ENCODE assay signal across 1 cellular context in genomic region chr1:67686272-67687197, GRCh38.
TF ChIP-seq lines count a peak whose summit lies in the region.

No MANE protein-coding gene starts in this region.

TF ChIP-seq in HepG2, 621 proteins besides CTCF, POLR2A, EP300 and RAD21 (continued from another document and continues in another):
- TF ChIP-seq, protein P1, sequence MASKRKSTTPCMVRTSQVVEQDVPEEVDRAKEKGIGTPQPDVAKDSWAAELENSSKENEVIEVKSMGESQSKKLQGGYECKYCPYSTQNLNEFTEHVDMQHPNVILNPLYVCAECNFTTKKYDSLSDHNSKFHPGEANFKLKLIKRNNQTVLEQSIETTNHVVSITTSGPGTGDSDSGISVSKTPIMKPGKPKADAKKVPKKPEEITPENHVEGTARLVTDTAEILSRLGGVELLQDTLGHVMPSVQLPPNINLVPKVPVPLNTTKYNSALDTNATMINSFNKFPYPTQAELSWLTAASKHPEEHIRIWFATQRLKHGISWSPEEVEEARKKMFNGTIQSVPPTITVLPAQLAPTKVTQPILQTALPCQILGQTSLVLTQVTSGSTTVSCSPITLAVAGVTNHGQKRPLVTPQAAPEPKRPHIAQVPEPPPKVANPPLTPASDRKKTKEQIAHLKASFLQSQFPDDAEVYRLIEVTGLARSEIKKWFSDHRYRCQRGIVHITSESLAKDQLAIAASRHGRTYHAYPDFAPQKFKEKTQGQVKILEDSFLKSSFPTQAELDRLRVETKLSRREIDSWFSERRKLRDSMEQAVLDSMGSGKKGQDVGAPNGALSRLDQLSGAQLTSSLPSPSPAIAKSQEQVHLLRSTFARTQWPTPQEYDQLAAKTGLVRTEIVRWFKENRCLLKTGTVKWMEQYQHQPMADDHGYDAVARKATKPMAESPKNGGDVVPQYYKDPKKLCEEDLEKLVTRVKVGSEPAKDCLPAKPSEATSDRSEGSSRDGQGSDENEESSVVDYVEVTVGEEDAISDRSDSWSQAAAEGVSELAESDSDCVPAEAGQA (IDR thresholded peaks at IDR 0.05; ENCODE audit: low read depth), result no peak
- TF ChIP-seq, protein P1 (CRISPR knock-in tag; IDR thresholded peaks at IDR 0.05; ENCODE audit: borderline replicate concordance), result no peak
- TF ChIP-seq ZNF225 (CRISPR knock-in tag; IDR thresholded peaks at IDR 0.05) (no peak), ZBTB42 (CRISPR knock-in tag; IDR thresholded peaks at IDR 0.05) (no peak; the same call in 1 of the 2 replicates), ZSCAN25 (CRISPR knock-in tag; IDR thresholded peaks at IDR 0.05) (peak; percentile 86; the same call in 1 of the 2 replicates), CCDC6 (CRISPR knock-in tag; IDR thresholded peaks at IDR 0.05) (no peak; the same call in 1 of the 2 replicates), IKZF1 (IDR thresholded peaks at IDR 0.05) (no peak), ZFP82 (CRISPR knock-in tag; IDR thresholded peaks at IDR 0.05; ENCODE audit: borderline replicate concordance) (no peak), HNF1A (IDR thresholded peaks at IDR 0.05; ENCODE audit: low read depth) (no peak), HNF1A (CRISPR knock-in tag; IDR thresholded peaks at IDR 0.05; ENCODE audit: borderline replicate concordance) (no peak), ZMYM4 (CRISPR knock-in tag; IDR thresholded peaks at IDR 0.05) (no peak), SP1 (IDR thresholded peaks at IDR 0.05) (no peak), SP1 (CRISPR knock-in tag; IDR thresholded peaks at IDR 0.05) (no peak), NR1H2 (CRISPR knock-in tag; IDR thresholded peaks at IDR 0.05; ENCODE audit: borderline replicate concordance, low read depth) (no peak), ELF4 (CRISPR knock-in tag; IDR thresholded peaks at IDR 0.05; ENCODE audit: borderline replicate concordance) (no peak), GLI4 (CRISPR knock-in tag; IDR thresholded peaks at IDR 0.05; ENCODE audit: borderline replicate concordance) (no peak), ZNF251 (CRISPR knock-in tag; IDR thresholded peaks at IDR 0.05) (no peak), SALL2 (CRISPR knock-in tag; IDR thresholded peaks at IDR 0.05) (peak; percentile 47), ARNT (IDR thresholded peaks at IDR 0.05) (no peak), ATF2 (CRISPR knock-in tag; IDR thresholded peaks at IDR 0.05) (peak; percentile 43; the same call in 1 of the 2 replicates), RFX3 (CRISPR knock-in tag; IDR thresholded peaks at IDR 0.05) (no peak), ZNF513 (CRISPR knock-in tag; conservative IDR thresholded peaks at IDR 0.05) (no peak), ATM (IDR thresholded peaks at IDR 0.05; ENCODE audit: borderline replicate concordance) (no peak), TFE3 (CRISPR knock-in tag; IDR thresholded peaks at IDR 0.05) (peak; percentile 15; the same call in 1 of the 2 replicates), ADNP (CRISPR knock-in tag; IDR thresholded peaks at IDR 0.05) (no peak)
- TF ChIP-seq, protein P2, sequence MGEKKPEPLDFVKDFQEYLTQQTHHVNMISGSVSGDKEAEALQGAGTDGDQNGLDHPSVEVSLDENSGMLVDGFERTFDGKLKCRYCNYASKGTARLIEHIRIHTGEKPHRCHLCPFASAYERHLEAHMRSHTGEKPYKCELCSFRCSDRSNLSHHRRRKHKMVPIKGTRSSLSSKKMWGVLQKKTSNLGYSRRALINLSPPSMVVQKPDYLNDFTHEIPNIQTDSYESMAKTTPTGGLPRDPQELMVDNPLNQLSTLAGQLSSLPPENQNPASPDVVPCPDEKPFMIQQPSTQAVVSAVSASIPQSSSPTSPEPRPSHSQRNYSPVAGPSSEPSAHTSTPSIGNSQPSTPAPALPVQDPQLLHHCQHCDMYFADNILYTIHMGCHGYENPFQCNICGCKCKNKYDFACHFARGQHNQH (CRISPR knock-in tag; IDR thresholded peaks at IDR 0.05), result peak; percentile 56; the same call in 1 of the 2 replicates
- TF ChIP-seq, protein P3, sequence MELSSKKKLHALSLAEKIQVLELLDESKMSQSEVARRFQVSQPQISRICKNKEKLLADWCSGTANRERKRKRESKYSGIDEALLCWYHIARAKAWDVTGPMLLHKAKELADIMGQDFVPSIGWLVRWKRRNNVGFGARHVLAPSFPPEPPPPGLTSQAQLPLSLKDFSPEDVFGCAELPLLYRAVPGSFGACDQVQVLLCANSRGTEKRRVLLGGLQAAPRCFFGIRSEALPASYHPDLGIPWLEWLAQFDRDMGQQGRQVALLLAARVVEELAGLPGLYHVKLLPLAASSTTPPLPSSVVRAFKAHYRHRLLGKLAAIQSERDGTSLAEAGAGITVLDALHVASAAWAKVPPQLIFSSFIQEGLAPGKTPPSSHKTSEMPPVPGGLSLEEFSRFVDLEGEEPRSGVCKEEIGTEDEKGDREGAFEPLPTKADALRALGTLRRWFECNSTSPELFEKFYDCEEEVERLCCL (CRISPR knock-in tag; IDR thresholded peaks at IDR 0.05; ENCODE audit: borderline replicate concordance), result 0 out of 2 replicates have a peak, but pooled peaks have one; percentile 15
- TF ChIP-seq, protein P4, sequence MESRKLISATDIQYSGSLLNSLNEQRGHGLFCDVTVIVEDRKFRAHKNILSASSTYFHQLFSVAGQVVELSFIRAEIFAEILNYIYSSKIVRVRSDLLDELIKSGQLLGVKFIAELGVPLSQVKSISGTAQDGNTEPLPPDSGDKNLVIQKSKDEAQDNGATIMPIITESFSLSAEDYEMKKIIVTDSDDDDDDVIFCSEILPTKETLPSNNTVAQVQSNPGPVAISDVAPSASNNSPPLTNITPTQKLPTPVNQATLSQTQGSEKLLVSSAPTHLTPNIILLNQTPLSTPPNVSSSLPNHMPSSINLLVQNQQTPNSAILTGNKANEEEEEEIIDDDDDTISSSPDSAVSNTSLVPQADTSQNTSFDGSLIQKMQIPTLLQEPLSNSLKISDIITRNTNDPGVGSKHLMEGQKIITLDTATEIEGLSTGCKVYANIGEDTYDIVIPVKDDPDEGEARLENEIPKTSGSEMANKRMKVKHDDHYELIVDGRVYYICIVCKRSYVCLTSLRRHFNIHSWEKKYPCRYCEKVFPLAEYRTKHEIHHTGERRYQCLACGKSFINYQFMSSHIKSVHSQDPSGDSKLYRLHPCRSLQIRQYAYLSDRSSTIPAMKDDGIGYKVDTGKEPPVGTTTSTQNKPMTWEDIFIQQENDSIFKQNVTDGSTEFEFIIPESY (CRISPR knock-in tag; IDR thresholded peaks at IDR 0.05), result no peak
- TF ChIP-seq, protein P5, sequence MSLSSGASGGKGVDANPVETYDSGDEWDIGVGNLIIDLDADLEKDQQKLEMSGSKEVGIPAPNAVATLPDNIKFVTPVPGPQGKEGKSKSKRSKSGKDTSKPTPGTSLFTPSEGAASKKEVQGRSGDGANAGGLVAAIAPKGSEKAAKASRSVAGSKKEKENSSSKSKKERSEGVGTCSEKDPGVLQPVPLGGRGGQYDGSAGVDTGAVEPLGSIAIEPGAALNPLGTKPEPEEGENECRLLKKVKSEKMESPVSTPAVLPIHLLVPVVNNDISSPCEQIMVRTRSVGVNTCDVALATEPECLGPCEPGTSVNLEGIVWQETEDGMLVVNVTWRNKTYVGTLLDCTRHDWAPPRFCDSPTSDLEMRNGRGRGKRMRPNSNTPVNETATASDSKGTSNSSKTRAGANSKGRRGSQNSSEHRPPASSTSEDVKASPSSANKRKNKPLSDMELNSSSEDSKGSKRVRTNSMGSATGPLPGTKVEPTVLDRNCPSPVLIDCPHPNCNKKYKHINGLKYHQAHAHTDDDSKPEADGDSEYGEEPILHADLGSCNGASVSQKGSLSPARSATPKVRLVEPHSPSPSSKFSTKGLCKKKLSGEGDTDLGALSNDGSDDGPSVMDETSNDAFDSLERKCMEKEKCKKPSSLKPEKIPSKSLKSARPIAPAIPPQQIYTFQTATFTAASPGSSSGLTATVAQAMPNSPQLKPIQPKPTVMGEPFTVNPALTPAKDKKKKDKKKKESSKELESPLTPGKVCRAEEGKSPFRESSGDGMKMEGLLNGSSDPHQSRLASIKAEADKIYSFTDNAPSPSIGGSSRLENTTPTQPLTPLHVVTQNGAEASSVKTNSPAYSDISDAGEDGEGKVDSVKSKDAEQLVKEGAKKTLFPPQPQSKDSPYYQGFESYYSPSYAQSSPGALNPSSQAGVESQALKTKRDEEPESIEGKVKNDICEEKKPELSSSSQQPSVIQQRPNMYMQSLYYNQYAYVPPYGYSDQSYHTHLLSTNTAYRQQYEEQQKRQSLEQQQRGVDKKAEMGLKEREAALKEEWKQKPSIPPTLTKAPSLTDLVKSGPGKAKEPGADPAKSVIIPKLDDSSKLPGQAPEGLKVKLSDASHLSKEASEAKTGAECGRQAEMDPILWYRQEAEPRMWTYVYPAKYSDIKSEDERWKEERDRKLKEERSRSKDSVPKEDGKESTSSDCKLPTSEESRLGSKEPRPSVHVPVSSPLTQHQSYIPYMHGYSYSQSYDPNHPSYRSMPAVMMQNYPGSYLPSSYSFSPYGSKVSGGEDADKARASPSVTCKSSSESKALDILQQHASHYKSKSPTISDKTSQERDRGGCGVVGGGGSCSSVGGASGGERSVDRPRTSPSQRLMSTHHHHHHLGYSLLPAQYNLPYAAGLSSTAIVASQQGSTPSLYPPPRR (CRISPR knock-in tag; IDR thresholded peaks at IDR 0.05; ENCODE audit: borderline replicate concordance), result peak; percentile 56; the same call in 1 of the 2 replicates
- TF ChIP-seq, protein P6, sequence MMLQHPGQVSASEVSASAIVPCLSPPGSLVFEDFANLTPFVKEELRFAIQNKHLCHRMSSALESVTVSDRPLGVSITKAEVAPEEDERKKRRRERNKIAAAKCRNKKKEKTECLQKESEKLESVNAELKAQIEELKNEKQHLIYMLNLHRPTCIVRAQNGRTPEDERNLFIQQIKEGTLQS (CRISPR knock-in tag; IDR thresholded peaks at IDR 0.05), result peak; percentile 90
